In the genomic region with DNA sequence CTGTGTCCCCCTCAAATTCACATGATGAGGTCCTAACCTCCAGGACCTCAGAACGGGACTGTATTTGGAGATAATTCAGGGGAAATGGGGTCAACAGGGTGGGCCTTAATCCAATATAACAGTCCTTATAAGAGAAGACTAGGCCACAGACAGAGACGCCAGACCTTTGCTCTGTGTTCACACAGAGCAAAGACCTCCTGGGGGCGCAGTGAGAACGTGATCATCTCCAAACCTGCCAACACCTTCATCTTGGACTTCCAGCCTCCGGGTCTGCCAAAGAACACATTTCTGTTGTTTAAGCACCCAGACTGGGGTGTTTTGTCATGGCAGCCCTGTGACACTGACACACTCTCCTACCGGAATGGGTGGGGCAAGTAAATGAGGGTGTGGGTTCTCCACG, we compare ENCODE assay signal across 16 cellular contexts.
DNase-seq lines count a peak whose midpoint lies in the region; ATAC-seq and TF ChIP-seq lines count a peak whose summit lies in the region.
"Had no signal": no experiment of that assay in that cellular context is flagged by ENCODE, and none has a peak within 500 bp of the region (broad histone marks: within the 10 kb centered on the region; RNA-seq: fewer than 3 reads in every experiment).

No MANE protein-coding gene starts in this region.

- H3K36me3 ChIP-seq in GM23338 (ENCODE audit: insufficient read depth): no peaks in the 10 kb centered on the region
- no peaks in the 10 kb centered on the region for H3K36me3 ChIP-seq in HEK293 (ENCODE audit: control insufficient read depth in 2 of 2, insufficient read depth in 1 of 2, low read length in 2 of 2)
- H3K36me3 ChIP-seq in OCI-LY1 (ENCODE audit: insufficient read depth, low read length): no peaks in the 10 kb centered on the region
- no peaks in the 10 kb centered on the region for H3K36me3 ChIP-seq in neural progenitor cell
- no peaks in the 10 kb centered on the region for H3K36me3 ChIP-seq in effector memory CD4-positive, alpha-beta T cell (ENCODE audit: control insufficient read depth, insufficient read depth, low read length)
- H3K36me3 ChIP-seq in osteoblast (ENCODE audit: insufficient read depth, low read length): no peaks in the 10 kb centered on the region

- H3K4me1 Mint-ChIP-seq in GM23338 (peaks cover 31% of the 10 kb centered on the region), neural progenitor cell (peaks cover 73% of the 10 kb centered on the region)
- H3K4me1 Mint-ChIP-seq: B cell had no signal

- no peaks in the 10 kb centered on the region for H3K9me3 ChIP-seq in HEK293 (ENCODE audit: control insufficient read depth, insufficient read depth, low read depth, low read length)
- H3K9me3 ChIP-seq in OCI-LY1 (ENCODE audit: low read length): no peaks in the 10 kb centered on the region
- H3K9me3 ChIP-seq in neural progenitor cell (ENCODE audit: low read depth): no peaks in the 10 kb centered on the region
- H3K9me3 ChIP-seq in effector memory CD4-positive, alpha-beta T cell (ENCODE audit: control insufficient read depth, low read length): no peaks in the 10 kb centered on the region
- no peaks in the 10 kb centered on the region for H3K9me3 ChIP-seq in osteoblast (ENCODE audit: low read depth, low read length)

- H2AFZ ChIP-seq in GM23338 (no peak overlapping the region), OCI-LY1 (ENCODE audit: low read length) (no peak overlapping the region), neural progenitor cell (replicated peaks) (no peak overlapping the region), osteoblast (ENCODE audit: low read length) (no peak overlapping the region)

- H3K27me3 Mint-ChIP-seq in GM23338 (ENCODE audit: insufficient read depth, low read depth, poor library complexity): peaks cover 16% of the 10 kb centered on the region
- H3K27me3 Mint-ChIP-seq in neural progenitor cell (ENCODE audit: insufficient read depth, low read depth): peaks cover 16% of the 10 kb centered on the region

- H3K4me3 Mint-ChIP-seq in GM23338: no peak overlapping the region
- no peak overlapping the region for H3K4me3 Mint-ChIP-seq in neural progenitor cell
- H3K4me3 Mint-ChIP-seq: B cell; CD4-positive, alpha-beta T cell; IgD-negative memory B cell had no signal

- no peak overlapping the region for H3K9ac ChIP-seq in OCI-LY1 (ENCODE audit: low read length)
- H3K9ac ChIP-seq in neural progenitor cell: no peak overlapping the region

- H3K36me3 Mint-ChIP-seq in GM23338 (ENCODE audit: low read depth) (no peaks in the 10 kb centered on the region), neural progenitor cell (no peaks in the 10 kb centered on the region)
- H3K36me3 Mint-ChIP-seq: IgD-negative memory B cell had no signal

- CTCF ChIA-PET in HEK293 (lab: Yijun Ruan, JAX): no interaction called here

- no peak for DNase-seq in GM23338 (ENCODE audit: low spot score)
- DNase-seq in neural progenitor cell (ENCODE audit: low spot score): no peak
- DNase-seq in effector memory CD4-positive, alpha-beta T cell: no peak
- DNase-seq in osteoblast (ENCODE audit: insufficient read length, low spot score, missing footprints): no peak
- DNase-seq: C1 segment of cervical spinal cord; Calu3; CD4-positive, alpha-beta T cell; DMS79; GOT3; HCEC 1CT had no signal

- H3K27ac ChIP-seq in GM23338 (ENCODE audit: low read depth) (no peak overlapping the region), HEK293 (ENCODE audit: extremely low read depth, low read depth, low read length) (no peak overlapping the region), OCI-LY1 (ENCODE audit: low read depth, low read length, poor library complexity, severe bottlenecking) (no peak overlapping the region), neural progenitor cell (no peak overlapping the region), osteoblast (ENCODE audit: low read depth, low read length) (no peak overlapping the region)
- H3K27ac ChIP-seq in effector memory CD4-positive, alpha-beta T cell (ENCODE audit: insufficient read depth, low read length, poor library complexity, severe bottlenecking): no peak overlapping the region

- H3K9me2 ChIP-seq in GM23338 (ENCODE audit: insufficient read depth) (no peaks in the 10 kb centered on the region), OCI-LY1 (ENCODE audit: low read depth, low read length) (no peaks in the 10 kb centered on the region)

- H3K27me3 ChIP-seq in GM23338 (ENCODE audit: insufficient read depth): no peaks in the 10 kb centered on the region
- no peaks in the 10 kb centered on the region; the same call in 1 of the 2 replicates for H3K27me3 ChIP-seq in OCI-LY1 (ENCODE audit: insufficient read depth, low read length)
- H3K27me3 ChIP-seq in neural progenitor cell: no peaks in the 10 kb centered on the region
- H3K27me3 ChIP-seq in effector memory CD4-positive, alpha-beta T cell (replicated peaks; ENCODE audit: control insufficient read depth, insufficient read depth, low read length, poor library complexity, severe bottlenecking): no peaks in the 10 kb centered on the region
- H3K27me3 ChIP-seq in osteoblast (ENCODE audit: insufficient read depth, low read length): no peaks in the 10 kb centered on the region

- no peaks in the 10 kb centered on the region for H4K20me1 ChIP-seq in GM23338 (replicated peaks; ENCODE audit: insufficient read depth)
- no peaks in the 10 kb centered on the region for H4K20me1 ChIP-seq in OCI-LY1 (ENCODE audit: insufficient read depth, low read length)
- H4K20me1 ChIP-seq in neural progenitor cell (ENCODE audit: low read depth): no peaks in the 10 kb centered on the region
- no peaks in the 10 kb centered on the region for H4K20me1 ChIP-seq in osteoblast (ENCODE audit: insufficient read depth, low read length)

- ATAC-seq in GM23338 (no peak), HG02973 (IDR thresholded peaks at IDR 0.05; ENCODE audit: unreplicated experiment) (no peak)
- ATAC-seq: GM12878 had no signal

- POLR2A ChIA-PET in HEK293 (lab: Yijun Ruan, JAX): no interaction called here

- H3F3A ChIP-seq in GM23338 (replicated peaks; ENCODE audit: low read depth) (no peaks in the 10 kb centered on the region), OCI-LY1 (ENCODE audit: insufficient read depth, low read length) (no peaks in the 10 kb centered on the region), neural progenitor cell (ENCODE audit: low read depth) (peaks cover 3% of the 10 kb centered on the region)

- H3K4me1 ChIP-seq in GM23338 (ENCODE audit: insufficient read depth): peaks cover 11% of the 10 kb centered on the region
- peaks cover 7% of the 10 kb centered on the region for H3K4me1 ChIP-seq in HEK293 (ENCODE audit: control insufficient read depth, insufficient read depth, low read length)
- no peaks in the 10 kb centered on the region for H3K4me1 ChIP-seq in OCI-LY1 (ENCODE audit: insufficient read depth, low read length, severe bottlenecking)
- peaks cover 17% of the 10 kb centered on the region for H3K4me1 ChIP-seq in neural progenitor cell
- no peaks in the 10 kb centered on the region for H3K4me1 ChIP-seq in effector memory CD4-positive, alpha-beta T cell (ENCODE audit: control insufficient read depth, insufficient read depth, low read length, poor library complexity, severe bottlenecking)
- no peaks in the 10 kb centered on the region for H3K4me1 ChIP-seq in osteoblast (ENCODE audit: insufficient read depth, low read length)

- peak; percentile 16 to 49; a peak in 3 of 4 replicates for TF ChIP-seq CTCF in GM23338 (conservative IDR thresholded peaks at IDR 0.05; ENCODE audit: low read depth in 2 of 2)
- no peak for TF ChIP-seq CTCF in HEK293 (tag by site-specific recombination; IDR thresholded peaks at IDR 0.05)
- TF ChIP-seq CTCF in OCI-LY1 (IDR thresholded peaks at IDR 0.05; ENCODE audit: low read length): 0 out of 2 replicates have a peak, but pooled peaks have one; percentile 7
- no peak for TF ChIP-seq CTCF in neural progenitor cell (IDR thresholded peaks at IDR 0.05)
- no peak for TF ChIP-seq CTCF in osteoblast (IDR thresholded peaks at IDR 0.05; ENCODE audit: extremely low read depth, low read depth, low read length)

- H3K27ac Mint-ChIP-seq in GM23338 (no peak overlapping the region), neural progenitor cell (peak overlapping the region; percentile 32)
- H3K27ac Mint-ChIP-seq: B cell; CD4-positive, alpha-beta T cell; IgD-negative memory B cell had no signal

- H3K4me2 ChIP-seq in GM23338: no peak overlapping the region
- H3K4me2 ChIP-seq in OCI-LY1 (ENCODE audit: low read length): no peak overlapping the region
- H3K4me2 ChIP-seq in neural progenitor cell: no peak overlapping the region
- no peak overlapping the region for H3K4me2 ChIP-seq in osteoblast (ENCODE audit: insufficient read depth, low read length)

- H3K4me3 ChIP-seq in GM23338: no peak overlapping the region
- no peak overlapping the region for H3K4me3 ChIP-seq in HEK293 (ENCODE audit: low read depth, low read length)
- H3K4me3 ChIP-seq in OCI-LY1 (ENCODE audit: low read depth, low read length, poor library complexity, severe bottlenecking): no peak overlapping the region
- H3K4me3 ChIP-seq in neural progenitor cell: no peak overlapping the region
- no peak overlapping the region for H3K4me3 ChIP-seq in effector memory CD4-positive, alpha-beta T cell (ENCODE audit: insufficient read depth, low read depth, low read length, poor library complexity, severe bottlenecking)
- H3K4me3 ChIP-seq in osteoblast (ENCODE audit: insufficient read depth, low read length): no peak overlapping the region
- H3K4me3 ChIP-seq: GM12878 had no signal

- H3K79me2 ChIP-seq in GM23338 (replicated peaks; ENCODE audit: insufficient read depth): no peaks in the 10 kb centered on the region
- no peaks in the 10 kb centered on the region for H3K79me2 ChIP-seq in OCI-LY1 (ENCODE audit: insufficient read depth, low read length)
- H3K79me2 ChIP-seq in neural progenitor cell (ENCODE audit: low read depth): no peaks in the 10 kb centered on the region
- H3K79me2 ChIP-seq in osteoblast (ENCODE audit: insufficient read depth, low read length): no peaks in the 10 kb centered on the region

- no peaks in the 10 kb centered on the region for H3K9me3 Mint-ChIP-seq in GM23338
- H3K9me3 Mint-ChIP-seq in neural progenitor cell: peaks cover 9% of the 10 kb centered on the region

TF ChIP-seq in GM23338, 12 proteins besides CTCF, POLR2A, EP300 and RAD21 (continues in another document):
- TF ChIP-seq CREB1 (CRISPR knock-in tag; IDR thresholded peaks at IDR 0.05; ENCODE audit: low read depth): no peak
- no peak for TF ChIP-seq JUNB (IDR thresholded peaks at IDR 0.05; ENCODE audit: unreplicated experiment)
- TF ChIP-seq STAT1 (IDR thresholded peaks at IDR 0.05; ENCODE audit: unreplicated experiment): no peak
- no peak for TF ChIP-seq EZH2phosphoT487 (IDR thresholded peaks at IDR 0.05; ENCODE audit: unreplicated experiment)
- TF ChIP-seq NANOG (IDR thresholded peaks at IDR 0.05; ENCODE audit: borderline replicate concordance): no peak

Comparison
In these comparisons a context has a peak if more than half of its experiments do, and no peak if none do; other contexts are left out.
1. CTCF ChIP-seq: peak in GM23338 (2 of 2) and OCI-LY1 (single experiment); none in HEK293 (single experiment), neural progenitor cell (single experiment) and osteoblast (single experiment).